9 cellular contexts compared by ENCODE assay signal in genomic region chr7:102306916-102307677, GRCh38. TPM values are rescaled to one million over a fixed set of nuclear protein-coding genes. Genes with fewer than 3 reads are reported as not detected.
A peak's percentile ranks its signal among the peaks of the same experiment; 100 is the strongest.
DNase-seq lines count a peak whose midpoint lies in the region; ATAC-seq and TF ChIP-seq lines count a peak whose summit lies in the region.
"Had no signal": no experiment of that assay in that cellular context is flagged by ENCODE, and none has a peak within 500 bp of the region (broad histone marks: within the 10 kb centered on the region; RNA-seq: fewer than 3 reads in every experiment).

No MANE protein-coding gene starts in this region.

- H3K27ac ChIP-seq in gastrocnemius medialis = peak overlapping the region; percentile 61 to 98 (median 96)
- H3K27ac ChIP-seq: dorsolateral prefrontal cortex had no signal

- peaks cover 56 to 57% of the 10 kb centered on the region in 2 donors for H3K4me1 ChIP-seq in gastrocnemius medialis

- no peaks in the 10 kb centered on the region for H3K27me3 Mint-ChIP-seq in T-helper 1 cell treated with Interleukin-12 subunit alpha and Interleukin-12 subunit beta and Interleukin-4 antibody, amounts not matched to agents 30 μg/mL and 1 μg/mL, for 36 hours (ENCODE audit: low read depth)

- no peaks in the 10 kb centered on the region for H3K27me3 ChIP-seq in gastrocnemius medialis
- H3K27me3 ChIP-seq: dorsolateral prefrontal cortex had no signal

- H3K36me3 ChIP-seq in gastrocnemius medialis = no peaks in the 10 kb centered on the region

- TF ChIP-seq CTCF in gastrocnemius medialis (IDR thresholded peaks at IDR 0.05 in 4 of 5, conservative IDR thresholded peaks at IDR 0.05 in 1 of 5) = no peak

- peak overlapping the region; percentile 59 for H3K27ac Mint-ChIP-seq in T-helper 1 cell treated with Interleukin-12 subunit alpha and Interleukin-12 subunit beta and Interleukin-4 antibody, amounts not matched to agents 30 μg/mL and 1 μg/mL, for 36 hours

- intact Hi-C loops in gastrocnemius medialis (cut with DNase I; ENCODE audit: low total_unique reads) = loop anchor here (2.0 to 5.0 kb wide), 2 partner anchors 20 to 55 kb away; partner anchors contain the start of gene SH2B2

- DNase-seq in NCI-H1417 (lab: John Stamatoyannopoulos, UW) (peak in 2 of 3 experiments; percentile 25 to 62), NCI-H1417 treated with DMSO at 0.1 percent for 48 hours (lab: John Stamatoyannopoulos, UW) (no peak), HK-2 (ENCODE audit: unreplicated experiment) (peak; percentile 81), globus pallidus (ENCODE audit: low spot score) (peak; percentile 29), gastrocnemius medialis (peak; percentile 76 to 90), DMS79 (lab: John Stamatoyannopoulos, UW) (no peak)

- TF ChIP-seq POLR2A in gastrocnemius medialis (IDR thresholded peaks at IDR 0.05) = no peak

- no peaks in the 10 kb centered on the region for H3K9me3 Mint-ChIP-seq in T-helper 1 cell treated with Interleukin-12 subunit alpha and Interleukin-12 subunit beta and Interleukin-4 antibody, amounts not matched to agents 30 μg/mL and 1 μg/mL, for 36 hours

- no peak overlapping the region for H3K4me3 Mint-ChIP-seq in T-helper 1 cell treated with Interleukin-12 subunit alpha and Interleukin-12 subunit beta and Interleukin-4 antibody, amounts not matched to agents 30 μg/mL and 1 μg/mL, for 36 hours

- in situ Hi-C loops in gastrocnemius medialis (cut with MboI; ENCODE audit: low sequenced_read_pairs in 4 of 4) = no loop called here

- H3K9me3 ChIP-seq in gastrocnemius medialis = no peaks in the 10 kb centered on the region

- H3K4me3 ChIP-seq in gastrocnemius medialis = peak overlapping the region in 3 of 4 donors; percentile 20 to 40 (median 35)

- ATAC-seq in GM21390 (IDR thresholded peaks at IDR 0.05; ENCODE audit: unreplicated experiment) = peak; percentile 67
- peak; percentile 67 to 70 for ATAC-seq in gastrocnemius medialis

- H3K4me1 Mint-ChIP-seq in T-helper 1 cell treated with Interleukin-12 subunit alpha and Interleukin-12 subunit beta and Interleukin-4 antibody, amounts not matched to agents 30 μg/mL and 1 μg/mL, for 36 hours (ENCODE audit: low read depth) = peaks cover 12% of the 10 kb centered on the region

- no peaks in the 10 kb centered on the region for H3K36me3 Mint-ChIP-seq in T-helper 1 cell treated with Interleukin-12 subunit alpha and Interleukin-12 subunit beta and Interleukin-4 antibody, amounts not matched to agents 30 μg/mL and 1 μg/mL, for 36 hours (ENCODE audit: low read depth)

RNA-seq across cellular contexts. Expression of gene SH2B2, which starts 20.4 kb away (rescaled TPM):
- 10 to 100 TPM; 32.7 to 62.0 (median 43.5) TPM for total RNA-seq in gastrocnemius medialis

RNA-seq across cellular contexts. Expression of gene SPDYE6, which starts 49.1 kb away (rescaled TPM):
- total RNA-seq in gastrocnemius medialis = not detected

Comparison
In these comparisons a context has a peak if more than half of its experiments do, and no peak if none do; other contexts are left out.
1. DNase-seq: peak in NCI-H1417 (2 of 3), HK-2 (single experiment), globus pallidus (single experiment) and gastrocnemius medialis (2 of 2); none in NCI-H1417 treated with DMSO at 0.1 percent for 48 hours (single experiment) and DMS79 (single experiment).